Comparison of ENCODE assay signal across 1 cellular context in the genomic region with DNA sequence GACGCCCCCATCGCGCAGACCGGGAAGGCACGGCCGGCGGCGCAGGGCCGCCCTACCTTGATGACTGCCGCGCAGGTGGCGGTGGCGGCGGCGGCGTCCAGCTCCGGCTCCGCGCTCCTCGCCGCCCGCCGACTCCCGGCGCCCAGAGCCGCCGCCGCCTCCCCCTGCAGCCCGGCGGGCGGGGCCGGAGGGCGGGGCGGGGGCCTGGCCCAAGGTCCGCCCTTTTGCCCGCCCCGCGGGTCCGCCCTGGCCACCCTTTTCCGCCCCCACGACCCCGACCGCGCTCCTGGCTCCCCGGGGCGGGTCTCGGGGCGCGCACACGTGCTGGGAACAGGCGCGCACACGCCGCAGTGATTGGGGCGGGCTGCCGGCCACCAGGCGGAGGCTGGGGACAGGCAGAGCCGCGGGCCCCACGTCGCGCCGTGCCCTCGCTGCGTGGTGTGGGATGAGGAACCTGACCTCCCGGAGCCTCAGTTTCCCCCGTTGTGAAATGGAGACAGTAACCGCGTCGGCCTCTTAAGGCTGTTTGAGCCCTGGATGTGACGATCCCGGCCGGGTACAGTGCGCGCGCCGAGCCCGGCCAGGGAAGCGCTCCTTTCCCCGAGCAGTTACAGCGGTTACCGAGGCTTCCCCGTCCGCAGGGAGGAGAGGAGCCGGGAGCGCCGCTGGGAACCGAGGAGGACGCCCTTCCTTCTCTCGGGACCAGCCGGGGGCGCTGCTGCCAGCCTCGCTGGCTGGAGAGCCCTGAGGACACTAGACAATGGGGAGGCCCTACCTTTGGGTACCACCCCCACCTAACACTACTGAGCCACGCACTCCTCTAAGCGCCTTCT.
TF ChIP-seq lines count a peak whose summit lies in the region.

A gene with protein sequence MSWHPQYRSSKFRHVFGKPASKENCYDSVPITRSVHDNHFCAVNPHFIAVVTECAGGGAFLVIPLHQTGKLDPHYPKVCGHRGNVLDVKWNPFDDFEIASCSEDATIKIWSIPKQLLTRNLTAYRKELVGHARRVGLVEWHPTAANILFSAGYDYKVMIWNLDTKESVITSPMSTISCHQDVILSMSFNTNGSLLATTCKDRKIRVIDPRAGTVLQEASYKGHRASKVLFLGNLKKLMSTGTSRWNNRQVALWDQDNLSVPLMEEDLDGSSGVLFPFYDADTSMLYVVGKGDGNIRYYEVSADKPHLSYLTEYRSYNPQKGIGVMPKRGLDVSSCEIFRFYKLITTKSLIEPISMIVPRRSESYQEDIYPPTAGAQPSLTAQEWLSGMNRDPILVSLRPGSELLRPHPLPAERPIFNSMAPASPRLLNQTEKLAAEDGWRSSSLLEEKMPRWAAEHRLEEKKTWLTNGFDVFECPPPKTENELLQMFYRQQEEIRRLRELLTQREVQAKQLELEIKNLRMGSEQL (minus strand): TSS at position 135 of the 833 bp plus-strand sequence. CDS start 34,977 bp downstream, outside the sequence.

TF ChIP-seq in K562, 482 proteins besides CTCF, POLR2A, EP300 and RAD21 (continued from another document and continues in another):
- TF ChIP-seq, protein P1, sequence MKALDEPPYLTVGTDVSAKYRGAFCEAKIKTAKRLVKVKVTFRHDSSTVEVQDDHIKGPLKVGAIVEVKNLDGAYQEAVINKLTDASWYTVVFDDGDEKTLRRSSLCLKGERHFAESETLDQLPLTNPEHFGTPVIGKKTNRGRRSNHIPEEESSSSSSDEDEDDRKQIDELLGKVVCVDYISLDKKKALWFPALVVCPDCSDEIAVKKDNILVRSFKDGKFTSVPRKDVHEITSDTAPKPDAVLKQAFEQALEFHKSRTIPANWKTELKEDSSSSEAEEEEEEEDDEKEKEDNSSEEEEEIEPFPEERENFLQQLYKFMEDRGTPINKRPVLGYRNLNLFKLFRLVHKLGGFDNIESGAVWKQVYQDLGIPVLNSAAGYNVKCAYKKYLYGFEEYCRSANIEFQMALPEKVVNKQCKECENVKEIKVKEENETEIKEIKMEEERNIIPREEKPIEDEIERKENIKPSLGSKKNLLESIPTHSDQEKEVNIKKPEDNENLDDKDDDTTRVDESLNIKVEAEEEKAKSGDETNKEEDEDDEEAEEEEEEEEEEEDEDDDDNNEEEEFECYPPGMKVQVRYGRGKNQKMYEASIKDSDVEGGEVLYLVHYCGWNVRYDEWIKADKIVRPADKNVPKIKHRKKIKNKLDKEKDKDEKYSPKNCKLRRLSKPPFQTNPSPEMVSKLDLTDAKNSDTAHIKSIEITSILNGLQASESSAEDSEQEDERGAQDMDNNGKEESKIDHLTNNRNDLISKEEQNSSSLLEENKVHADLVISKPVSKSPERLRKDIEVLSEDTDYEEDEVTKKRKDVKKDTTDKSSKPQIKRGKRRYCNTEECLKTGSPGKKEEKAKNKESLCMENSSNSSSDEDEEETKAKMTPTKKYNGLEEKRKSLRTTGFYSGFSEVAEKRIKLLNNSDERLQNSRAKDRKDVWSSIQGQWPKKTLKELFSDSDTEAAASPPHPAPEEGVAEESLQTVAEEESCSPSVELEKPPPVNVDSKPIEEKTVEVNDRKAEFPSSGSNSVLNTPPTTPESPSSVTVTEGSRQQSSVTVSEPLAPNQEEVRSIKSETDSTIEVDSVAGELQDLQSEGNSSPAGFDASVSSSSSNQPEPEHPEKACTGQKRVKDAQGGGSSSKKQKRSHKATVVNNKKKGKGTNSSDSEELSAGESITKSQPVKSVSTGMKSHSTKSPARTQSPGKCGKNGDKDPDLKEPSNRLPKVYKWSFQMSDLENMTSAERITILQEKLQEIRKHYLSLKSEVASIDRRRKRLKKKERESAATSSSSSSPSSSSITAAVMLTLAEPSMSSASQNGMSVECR (CRISPR knock-in tag; IDR thresholded peaks at IDR 0.05), result peak; percentile 58; the same call in 1 of the 2 replicates
- no peak for TF ChIP-seq SNRNP70 (optimal IDR thresholded peaks at IDR 0.05; ENCODE audit: low read depth, low read length)
- 0 out of 2 replicates have a peak, but pooled peaks have one; percentile 58 for TF ChIP-seq NBN (IDR thresholded peaks at IDR 0.05; ENCODE audit: low read depth)
- peak; percentile 74 for TF ChIP-seq SUPT5H (IDR thresholded peaks at IDR 0.05)
- no peak for TF ChIP-seq RAD51 (IDR thresholded peaks at IDR 0.05; ENCODE audit: borderline replicate concordance, low read depth)
- TF ChIP-seq JUND (IDR thresholded peaks at IDR 0.05; ENCODE audit: borderline replicate concordance, low read depth, low read length), result peak; percentile 49
- peak; percentile 38; the same call in 2 of the 3 replicates for TF ChIP-seq JUND (tag; IDR thresholded peaks at IDR 0.05; ENCODE audit: borderline replicate concordance, low read depth, low read length)
- peak; percentile 94 for TF ChIP-seq ZBTB7A (IDR thresholded peaks at IDR 0.05; ENCODE audit: borderline replicate concordance, control insufficient read depth, low read depth, low read length)
- TF ChIP-seq ZNF3 (CRISPR knock-in tag; IDR thresholded peaks at IDR 0.05), result no peak
- no peak for TF ChIP-seq FOXK2 (conservative IDR thresholded peaks at IDR 0.05 in 1 of 2, IDR thresholded peaks at IDR 0.05 in 1 of 2; ENCODE audit: low read depth in 2 of 2)
- TF ChIP-seq, protein P2, sequence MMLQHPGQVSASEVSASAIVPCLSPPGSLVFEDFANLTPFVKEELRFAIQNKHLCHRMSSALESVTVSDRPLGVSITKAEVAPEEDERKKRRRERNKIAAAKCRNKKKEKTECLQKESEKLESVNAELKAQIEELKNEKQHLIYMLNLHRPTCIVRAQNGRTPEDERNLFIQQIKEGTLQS (IDR thresholded peaks at IDR 0.05), result no peak
- TF ChIP-seq, protein P2 (CRISPR knock-in tag; conservative IDR thresholded peaks at IDR 0.05), result peak; percentile 36; the same call in 1 of the 2 replicates
- TF ChIP-seq ZNF830 (CRISPR knock-in tag; IDR thresholded peaks at IDR 0.05), result peak; percentile 25; the same call in 1 of the 2 replicates
- TF ChIP-seq, protein P3, sequence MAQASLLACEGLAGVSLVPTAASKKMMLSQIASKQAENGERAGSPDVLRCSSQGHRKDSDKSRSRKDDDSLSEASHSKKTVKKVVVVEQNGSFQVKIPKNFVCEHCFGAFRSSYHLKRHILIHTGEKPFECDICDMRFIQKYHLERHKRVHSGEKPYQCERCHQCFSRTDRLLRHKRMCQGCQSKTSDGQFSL (CRISPR knock-in tag; IDR thresholded peaks at IDR 0.05), result no peak
- TF ChIP-seq, protein P3 (tag; IDR thresholded peaks at IDR 0.05), result no peak
- TF ChIP-seq, protein P4, sequence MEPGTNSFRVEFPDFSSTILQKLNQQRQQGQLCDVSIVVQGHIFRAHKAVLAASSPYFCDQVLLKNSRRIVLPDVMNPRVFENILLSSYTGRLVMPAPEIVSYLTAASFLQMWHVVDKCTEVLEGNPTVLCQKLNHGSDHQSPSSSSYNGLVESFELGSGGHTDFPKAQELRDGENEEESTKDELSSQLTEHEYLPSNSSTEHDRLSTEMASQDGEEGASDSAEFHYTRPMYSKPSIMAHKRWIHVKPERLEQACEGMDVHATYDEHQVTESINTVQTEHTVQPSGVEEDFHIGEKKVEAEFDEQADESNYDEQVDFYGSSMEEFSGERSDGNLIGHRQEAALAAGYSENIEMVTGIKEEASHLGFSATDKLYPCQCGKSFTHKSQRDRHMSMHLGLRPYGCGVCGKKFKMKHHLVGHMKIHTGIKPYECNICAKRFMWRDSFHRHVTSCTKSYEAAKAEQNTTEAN (CRISPR knock-in tag; IDR thresholded peaks at IDR 0.05), result peak; percentile 72
- TF ChIP-seq TCF3 (CRISPR knock-in tag; IDR thresholded peaks at IDR 0.05), result peak; percentile 25; the same call in 1 of the 2 replicates
- TF ChIP-seq NEUROD1 (IDR thresholded peaks at IDR 0.05; ENCODE audit: borderline replicate concordance, low read depth, low read length, partially characterized antibody), result peak; percentile 40
- TF ChIP-seq ZNF707 (CRISPR knock-in tag; conservative IDR thresholded peaks at IDR 0.05), result no peak
- peak; percentile 60; the same call in 1 of the 2 replicates for TF ChIP-seq ZNF224 (CRISPR knock-in tag; IDR thresholded peaks at IDR 0.05)
- TF ChIP-seq, protein P5, sequence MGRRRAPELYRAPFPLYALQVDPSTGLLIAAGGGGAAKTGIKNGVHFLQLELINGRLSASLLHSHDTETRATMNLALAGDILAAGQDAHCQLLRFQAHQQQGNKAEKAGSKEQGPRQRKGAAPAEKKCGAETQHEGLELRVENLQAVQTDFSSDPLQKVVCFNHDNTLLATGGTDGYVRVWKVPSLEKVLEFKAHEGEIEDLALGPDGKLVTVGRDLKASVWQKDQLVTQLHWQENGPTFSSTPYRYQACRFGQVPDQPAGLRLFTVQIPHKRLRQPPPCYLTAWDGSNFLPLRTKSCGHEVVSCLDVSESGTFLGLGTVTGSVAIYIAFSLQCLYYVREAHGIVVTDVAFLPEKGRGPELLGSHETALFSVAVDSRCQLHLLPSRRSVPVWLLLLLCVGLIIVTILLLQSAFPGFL (CRISPR knock-in tag; IDR thresholded peaks at IDR 0.05), result no peak
- peak; percentile 67 for TF ChIP-seq EP400 (IDR thresholded peaks at IDR 0.05)
- no peak for TF ChIP-seq ZNF609 (CRISPR knock-in tag; IDR thresholded peaks at IDR 0.05; ENCODE audit: borderline replicate concordance)
- TF ChIP-seq ZC3H11A (IDR thresholded peaks at IDR 0.05; ENCODE audit: low read depth, low read length), result no peak
- TF ChIP-seq, protein P6, sequence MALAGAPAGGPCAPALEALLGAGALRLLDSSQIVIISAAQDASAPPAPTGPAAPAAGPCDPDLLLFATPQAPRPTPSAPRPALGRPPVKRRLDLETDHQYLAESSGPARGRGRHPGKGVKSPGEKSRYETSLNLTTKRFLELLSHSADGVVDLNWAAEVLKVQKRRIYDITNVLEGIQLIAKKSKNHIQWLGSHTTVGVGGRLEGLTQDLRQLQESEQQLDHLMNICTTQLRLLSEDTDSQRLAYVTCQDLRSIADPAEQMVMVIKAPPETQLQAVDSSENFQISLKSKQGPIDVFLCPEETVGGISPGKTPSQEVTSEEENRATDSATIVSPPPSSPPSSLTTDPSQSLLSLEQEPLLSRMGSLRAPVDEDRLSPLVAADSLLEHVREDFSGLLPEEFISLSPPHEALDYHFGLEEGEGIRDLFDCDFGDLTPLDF (CRISPR knock-in tag; IDR thresholded peaks at IDR 0.05), result peak; percentile 81
- TF ChIP-seq, protein P7, sequence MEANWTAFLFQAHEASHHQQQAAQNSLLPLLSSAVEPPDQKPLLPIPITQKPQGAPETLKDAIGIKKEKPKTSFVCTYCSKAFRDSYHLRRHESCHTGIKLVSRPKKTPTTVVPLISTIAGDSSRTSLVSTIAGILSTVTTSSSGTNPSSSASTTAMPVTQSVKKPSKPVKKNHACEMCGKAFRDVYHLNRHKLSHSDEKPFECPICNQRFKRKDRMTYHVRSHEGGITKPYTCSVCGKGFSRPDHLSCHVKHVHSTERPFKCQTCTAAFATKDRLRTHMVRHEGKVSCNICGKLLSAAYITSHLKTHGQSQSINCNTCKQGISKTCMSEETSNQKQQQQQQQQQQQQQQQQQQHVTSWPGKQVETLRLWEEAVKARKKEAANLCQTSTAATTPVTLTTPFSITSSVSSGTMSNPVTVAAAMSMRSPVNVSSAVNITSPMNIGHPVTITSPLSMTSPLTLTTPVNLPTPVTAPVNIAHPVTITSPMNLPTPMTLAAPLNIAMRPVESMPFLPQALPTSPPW (CRISPR knock-in tag; IDR thresholded peaks at IDR 0.05), result peak; percentile 96
- no peak for TF ChIP-seq CEBPZ (IDR thresholded peaks at IDR 0.05; ENCODE audit: borderline replicate concordance, low read depth, low read length)
